In the genomic region with DNA sequence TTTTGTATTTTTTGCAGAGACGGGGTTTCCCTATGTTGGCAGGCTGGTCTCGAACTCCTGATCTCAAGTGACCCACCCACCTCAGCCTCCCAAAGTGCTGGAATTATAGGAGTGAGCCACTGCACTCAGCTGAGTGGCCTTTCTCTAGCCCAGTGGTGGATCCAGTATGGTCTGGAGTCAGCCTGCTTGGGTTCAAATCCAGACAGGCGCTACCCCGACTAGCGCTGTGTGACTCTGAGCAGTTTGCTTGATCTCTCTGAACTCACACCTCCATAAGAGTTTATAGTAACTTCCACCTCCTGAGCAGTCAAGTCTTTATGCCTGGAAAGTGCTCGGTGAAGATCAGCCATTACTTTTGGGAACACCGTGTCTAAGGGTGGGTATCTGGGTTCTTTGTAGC, we compare ENCODE assay signal across 18 cellular contexts. TPM values are rescaled to one million over a fixed set of nuclear protein-coding genes. Genes with fewer than 3 reads are reported as not detected.
A peak's percentile ranks its signal among the peaks of the same experiment; 100 is the strongest.
DNase-seq lines count a peak whose midpoint lies in the region; ATAC-seq, FAIRE-seq and TF ChIP-seq lines count a peak whose summit lies in the region.
"Had no signal": no experiment of that assay in that cellular context is flagged by ENCODE, and none has a peak within 500 bp of the region (broad histone marks: within the 10 kb centered on the region; RNA-seq: fewer than 3 reads in every experiment).

No MANE protein-coding gene starts in this region.

- no peak overlapping the region for H3K4me3 Mint-ChIP-seq in stimulated activated effector memory CD8-positive, alpha-beta T cell treated with anti-CD3 and anti-CD28 coated beads, Interleukin-12 subunit alpha, Interleukin-12 subunit beta, amount 100 ng/mL, for 72 hours
- no peak overlapping the region for H3K4me3 Mint-ChIP-seq in natural killer cell treated with Interleukin-12 subunit alpha and Interleukin-12 subunit beta and Interleukin-15 and Interleukin-18, amount 100 ng/mL, for 72 hours
- H3K4me3 Mint-ChIP-seq: CD14-positive monocyte had no signal

- no peak for TF ChIP-seq EP300 in K562 (IDR thresholded peaks at IDR 0.05; ENCODE audit: low read length)

- TF ChIP-seq POLR2A in K562 (conservative IDR thresholded peaks at IDR 0.05) = no peak

- peaks cover 11% of the 10 kb centered on the region; the same call in 1 of the 3 replicates for H3K36me3 ChIP-seq in K562 (ENCODE audit: control insufficient read depth, insufficient read depth, low read length)

- H3K79me2 ChIP-seq in K562 (ENCODE audit: control insufficient read depth, insufficient read depth, low read length) = no peaks in the 10 kb centered on the region

- no peak overlapping the region for H3K4me2 ChIP-seq in K562 (ENCODE audit: insufficient read depth, low read length)

- DNase-seq in Right ventricle myocardium inferior (ENCODE audit: missing footprints) = peak; percentile 23
- no peak for DNase-seq in right cardiac atrium
- DNase-seq in K562 (ENCODE audit: extremely low read depth in 1 of 4, low spot score in 3 of 4) = no peak
- DNase-seq in stimulated activated effector memory CD8-positive, alpha-beta T cell treated with anti-CD3 and anti-CD28 coated beads, Interleukin-12 subunit alpha, Interleukin-12 subunit beta, amount 100 ng/mL, for 72 hours (ENCODE audit: low spot score in 2 of 2) = no peak
- no peak for DNase-seq in superior temporal gyrus (ENCODE audit: extremely low spot score)
- no peak for DNase-seq in natural killer cell treated with Interleukin-12 subunit alpha and Interleukin-12 subunit beta and Interleukin-15 and Interleukin-18, amount 100 ng/mL, for 72 hours (ENCODE audit: low spot score)
- DNase-seq: DMS79 treated with DMSO at 0.1 percent for 48 hours, GOT3, NCI-H1092, NCI-H1436 treated with DMSO at 0.1 percent for 48 hours, NCI-H2029, NCI-H345, NCI-H526, SW 1271 had no signal

- no peaks in the 10 kb centered on the region for H4K20me1 ChIP-seq in K562 (replicated peaks; ENCODE audit: control insufficient read depth, insufficient read depth, low read length)

- H3K27ac ChIP-seq in right cardiac atrium (ENCODE audit: low read length) (no peak overlapping the region), K562 (ENCODE audit: extremely low read depth, low read depth, low read length) (no peak overlapping the region)
- H3K27ac ChIP-seq: 22Rv1 had no signal

- BruUV-seq in K562 (replicated peaks; lab: Mats Ljungman, UMichigan) = no TSS peak

- H3K4me3 ChIP-seq in right cardiac atrium (ENCODE audit: low read length) = no peak overlapping the region
- H3K4me3 ChIP-seq in K562 = no peak overlapping the region

- H2AFZ ChIP-seq in K562 (ENCODE audit: low read depth, low read length) = no peak overlapping the region

- ATAC-seq in Right ventricle myocardium inferior (no peak), right cardiac atrium (no peak), K562 (no peak)
- no peak for ATAC-seq in stimulated activated effector memory CD8-positive, alpha-beta T cell treated with anti-CD3 and anti-CD28 coated beads, Interleukin-12 subunit alpha, Interleukin-12 subunit beta, amount 100 ng/mL, for 72 hours
- ATAC-seq in natural killer cell treated with Interleukin-12 subunit alpha and Interleukin-12 subunit beta and Interleukin-15 and Interleukin-18, amount 100 ng/mL, for 72 hours = no peak
- ATAC-seq: Panc1 had no signal

- H3K4me1 Mint-ChIP-seq in stimulated activated effector memory CD8-positive, alpha-beta T cell treated with anti-CD3 and anti-CD28 coated beads, Interleukin-12 subunit alpha, Interleukin-12 subunit beta, amount 100 ng/mL, for 72 hours = peaks cover 5% of the 10 kb centered on the region
- peaks cover 0 to 10% of the 10 kb centered on the region in 2 donors for H3K4me1 Mint-ChIP-seq in natural killer cell treated with Interleukin-12 subunit alpha and Interleukin-12 subunit beta and Interleukin-15 and Interleukin-18, amount 100 ng/mL, for 72 hours (ENCODE audit: low read depth in 2 of 2)

- WGBS in right cardiac atrium = 85% methylated on average over 7 of the region's 7 CpGs
- 74% methylated on average over 7 of the region's 7 CpGs for WGBS in K562 (ENCODE audit: insufficient coverage, low coverage, missing lambda C conversion rate)

- H3K9me3 Mint-ChIP-seq in stimulated activated effector memory CD8-positive, alpha-beta T cell treated with anti-CD3 and anti-CD28 coated beads, Interleukin-12 subunit alpha, Interleukin-12 subunit beta, amount 100 ng/mL, for 72 hours = no peaks in the 10 kb centered on the region
- no peaks in the 10 kb centered on the region for H3K9me3 Mint-ChIP-seq in natural killer cell treated with Interleukin-12 subunit alpha and Interleukin-12 subunit beta and Interleukin-15 and Interleukin-18, amount 100 ng/mL, for 72 hours

- peak overlapping the region; percentile 17 for H3K27ac Mint-ChIP-seq in stimulated activated effector memory CD8-positive, alpha-beta T cell treated with anti-CD3 and anti-CD28 coated beads, Interleukin-12 subunit alpha, Interleukin-12 subunit beta, amount 100 ng/mL, for 72 hours
- no peak overlapping the region for H3K27ac Mint-ChIP-seq in natural killer cell treated with Interleukin-12 subunit alpha and Interleukin-12 subunit beta and Interleukin-15 and Interleukin-18, amount 100 ng/mL, for 72 hours

- no peaks in the 10 kb centered on the region for H3K9me3 ChIP-seq in right cardiac atrium (ENCODE audit: control insufficient read depth, low read length)
- H3K9me3 ChIP-seq in K562 (replicated peaks; ENCODE audit: control insufficient read depth, insufficient read depth, low read depth, low read length) = no peaks in the 10 kb centered on the region

- no peak for TF ChIP-seq CTCF in K562 (IDR thresholded peaks at IDR 0.05 in 2 of 3, conservative IDR thresholded peaks at IDR 0.05 in 1 of 3; ENCODE audit: insufficient read depth in 2 of 3, low read depth in 1 of 3, low read length in 3 of 3)

- no peaks in the 10 kb centered on the region for H3K9me1 ChIP-seq in K562 (ENCODE audit: control insufficient read depth, insufficient read depth, low read length)

- CTCF ChIA-PET in K562 (lab: Yijun Ruan, JAX; ENCODE audit: low intra/inter-chr PET ratio) = no interaction called here

- peaks cover 33% of the 10 kb centered on the region for H3K36me3 Mint-ChIP-seq in stimulated activated effector memory CD8-positive, alpha-beta T cell treated with anti-CD3 and anti-CD28 coated beads, Interleukin-12 subunit alpha, Interleukin-12 subunit beta, amount 100 ng/mL, for 72 hours
- H3K36me3 Mint-ChIP-seq in natural killer cell treated with Interleukin-12 subunit alpha and Interleukin-12 subunit beta and Interleukin-15 and Interleukin-18, amount 100 ng/mL, for 72 hours = no peaks in the 10 kb centered on the region

- POLR2A ChIA-PET in K562 (lab: Yijun Ruan, JAX) = interaction anchor here (0.8 to 1.8 kb wide), 5 partner anchors 11 to 107 kb away, joined by 3 to 5 read pairs (median 4); a partner anchor contains a TSS

- H3K27me3 ChIP-seq in right cardiac atrium (ENCODE audit: control insufficient read depth, insufficient read depth) (no peaks in the 10 kb centered on the region), K562 (ENCODE audit: control insufficient read depth in 2 of 2, insufficient read depth in 2 of 2, low read length in 2 of 2) (no peaks in the 10 kb centered on the region)

- in situ Hi-C loops in K562 (cut with MboI) = no loop called here

- no peak overlapping the region; a peak in 2 of 4 replicates for H3K9ac ChIP-seq in K562 (ENCODE audit: insufficient read depth in 1 of 2, low read depth in 2 of 2, low read length in 2 of 2)

- TF ChIP-seq RAD21 in K562 (CRISPR knock-in tag; conservative IDR thresholded peaks at IDR 0.05 in 1 of 2, IDR thresholded peaks at IDR 0.05 in 1 of 2) = no peak

- intact Hi-C loops in Right ventricle myocardium inferior (cut with DNase I) (no loop called here), right cardiac atrium (cut with DNase I) (no loop called here), K562 (cut with micrococcal nuclease) (no loop called here)

- H3K4me1 ChIP-seq in right cardiac atrium (ENCODE audit: control insufficient read depth, insufficient read depth, low read length) = no peaks in the 10 kb centered on the region
- peaks cover 3 to 14% of the 10 kb centered on the region in 2 experiments; a peak in 3 of 5 replicates for H3K4me1 ChIP-seq in K562 (replicated peaks in 1 of 2; ENCODE audit: control insufficient read depth in 2 of 2, insufficient read depth in 2 of 2, low read length in 2 of 2)

- no peaks in the 10 kb centered on the region for H3K27me3 Mint-ChIP-seq in natural killer cell treated with Interleukin-12 subunit alpha and Interleukin-12 subunit beta and Interleukin-15 and Interleukin-18, amount 100 ng/mL, for 72 hours

- no peak for FAIRE-seq in K562 (lab: Jason Lieb, UNC)
- FAIRE-seq: GM19239 had no signal

RNA-seq across cellular contexts. Expression of a gene that starts 10.4 kb away (rescaled TPM):
- total RNA-seq in Right ventricle myocardium inferior = 8.4 TPM
- 10 to 100 TPM in 2 of 4 donors, 1 to 10 TPM in 2; 4.7 to 18.8 (median 9.5) TPM for total RNA-seq in right cardiac atrium
- 3.5 TPM for polyA plus RNA-seq in right cardiac atrium
- total RNA-seq in K562 (2011; cell fraction: chromatin; rRNA removed; ENCODE audit: low replicate concordance) = 6.5 and 16.7 TPM in 2 replicates
- 14.1 and 14.8 TPM in 2 replicates for total RNA-seq in K562 (2011; cell fraction: nucleolus; rRNA removed)
- total RNA-seq in K562 (2011; cell fraction: nucleoplasm; rRNA removed) = 9.9 and 11.3 TPM in 2 replicates
- 2.0 and 2.5 TPM in 2 replicates for total RNA-seq in K562 (2014; rRNA removed)
- 1.3 and 1.5 TPM in 2 replicates for total RNA-seq in K562 (2014; rRNA removed; fragmentation: Illumina TruSeq; extraction: Trizol)
- 1.9 and 2.0 TPM in 2 replicates for total RNA-seq in K562 (2015; rRNA removed; fragmentation: Illumina TruSeq; extraction: Trizol)
- 3.8 and 3.9 TPM in 2 replicates for total RNA-seq in K562 (2021)
- polyA plus RNA-seq in K562 (2011; rRNA removed) = 1.5 and 2.1 TPM in 2 replicates
- 2.7 and 4.7 TPM in 2 replicates for polyA plus RNA-seq in K562 (2011; cell fraction: cytosol; rRNA removed)
- 2.1 and 2.9 TPM in 2 replicates for polyA plus RNA-seq in K562 (2011; cell fraction: nucleus; rRNA removed)
- polyA plus RNA-seq in K562 (2012) = 1.1 and 1.2 TPM in 2 replicates
- polyA plus RNA-seq in K562 (2014; fragmentation: Illumina TruSeq; extraction: Trizol) = 1.6 TPM in 2 replicates
- 1 to 10 TPM; 1.9 to 2.2 TPM for polyA plus RNA-seq in K562 (2014; fragmentation: Nextera tagmentation; extraction: Ambion mirVana)
- polyA plus RNA-seq in K562 (2014; rRNA removed) = 1.9 and 2.0 TPM in 2 replicates
- 2.5 and 3.3 TPM in 2 replicates for polyA minus RNA-seq in K562 (2011; rRNA and poly(A)+ RNA removed)
- 3.3 and 3.4 TPM in 2 replicates for polyA minus RNA-seq in K562 (2011; cell fraction: cytosol; rRNA and poly(A)+ RNA removed)
- polyA minus RNA-seq in K562 (2011; cell fraction: nucleus; rRNA and poly(A)+ RNA removed) = 1.6 and 2.2 TPM in 2 replicates
- total RNA-seq in natural killer cell treated with Interleukin-12 subunit alpha and Interleukin-12 subunit beta and Interleukin-15 and Interleukin-18, amount 100 ng/mL, for 72 hours = 1 to 10 TPM; 6.2 to 6.5 TPM

RNA-seq across cellular contexts. Expression of a gene that starts 25.9 kb away (rescaled TPM):
- total RNA-seq in Right ventricle myocardium inferior = 26.0 TPM
- 10 to 100 TPM; 21.0 to 37.2 (median 30.3) TPM for total RNA-seq in right cardiac atrium
- polyA plus RNA-seq in right cardiac atrium = 19.3 TPM
- 743 and 899 TPM in 2 replicates for total RNA-seq in K562 (2011; cell fraction: chromatin; rRNA removed; ENCODE audit: low replicate concordance)
- total RNA-seq in K562 (2011; cell fraction: nucleolus; rRNA removed) = 373 and 377 TPM in 2 replicates
- 405 and 438 TPM in 2 replicates for total RNA-seq in K562 (2011; cell fraction: nucleoplasm; rRNA removed)
- total RNA-seq in K562 (2014; rRNA removed) = 121 and 133 TPM in 2 replicates
- total RNA-seq in K562 (2014; rRNA removed; fragmentation: Illumina TruSeq; extraction: Trizol) = 104 and 131 TPM in 2 replicates
- 80.1 and 84.8 TPM in 2 replicates for total RNA-seq in K562 (2015; rRNA removed; fragmentation: Illumina TruSeq; extraction: Trizol)
- 261 and 271 TPM in 2 replicates for total RNA-seq in K562 (2021)
- polyA plus RNA-seq in K562 (2011; rRNA removed) = 88.6 and 150 TPM in 2 replicates
- 48.0 and 61.3 TPM in 2 replicates for polyA plus RNA-seq in K562 (2011; cell fraction: cytosol; rRNA removed)
- polyA plus RNA-seq in K562 (2011; cell fraction: nucleus; rRNA removed) = 345 and 363 TPM in 2 replicates
- 147 and 255 TPM in 2 replicates for polyA plus RNA-seq in K562 (2012)
- polyA plus RNA-seq in K562 (2014; fragmentation: Illumina TruSeq; extraction: Trizol) = 163 and 181 TPM in 2 replicates
- 100 to 1,000 TPM in 1 of 2 experiments, 10 to 100 TPM in 1; 95.0 to 159 TPM for polyA plus RNA-seq in K562 (2014; fragmentation: Nextera tagmentation; extraction: Ambion mirVana)
- 111 and 126 TPM in 2 replicates for polyA plus RNA-seq in K562 (2014; rRNA removed)
- polyA minus RNA-seq in K562 (2011; rRNA and poly(A)+ RNA removed) = 116 and 118 TPM in 2 replicates
- 97.3 and 133 TPM in 2 replicates for polyA minus RNA-seq in K562 (2011; cell fraction: cytosol; rRNA and poly(A)+ RNA removed)
- polyA minus RNA-seq in K562 (2011; cell fraction: nucleus; rRNA and poly(A)+ RNA removed) = 89.7 and 106 TPM in 2 replicates
- 100 to 1,000 TPM; 322 to 576 TPM for total RNA-seq in natural killer cell treated with Interleukin-12 subunit alpha and Interleukin-12 subunit beta and Interleukin-15 and Interleukin-18, amount 100 ng/mL, for 72 hours

RNA-seq across cellular contexts. Expression of a gene that starts 31.3 kb away (rescaled TPM):
- total RNA-seq in Right ventricle myocardium inferior (70.1 TPM), right cardiac atrium (10 to 100 TPM; 54.1 to 65.4 (median 60.5) TPM), K562 (2014; rRNA removed) (239 and 297 TPM in 2 replicates), K562 (2014; rRNA removed; fragmentation: Illumina TruSeq; extraction: Trizol) (12.3 and 20.8 TPM in 2 replicates), K562 (2015; rRNA removed; fragmentation: Illumina TruSeq; extraction: Trizol) (64.9 and 69.9 TPM in 2 replicates), K562 (2021) (198 and 204 TPM in 2 replicates)
- polyA plus RNA-seq in right cardiac atrium (66.6 TPM), K562 (2011; rRNA removed) (44.2 and 64.0 TPM in 2 replicates), K562 (2014; fragmentation: Illumina TruSeq; extraction: Trizol) (71.2 and 153 TPM in 2 replicates), K562 (2014; fragmentation: Nextera tagmentation; extraction: Ambion mirVana) (1 to 10 TPM; 1.4 to 5.0 TPM), K562 (2014; rRNA removed) (178 and 184 TPM in 2 replicates)
- 75.4 and 154 TPM in 2 replicates for total RNA-seq in K562 (2011; cell fraction: chromatin; rRNA removed; ENCODE audit: low replicate concordance)
- 118 and 119 TPM in 2 replicates for total RNA-seq in K562 (2011; cell fraction: nucleolus; rRNA removed)
- total RNA-seq in K562 (2011; cell fraction: nucleoplasm; rRNA removed) = 109 and 125 TPM in 2 replicates
- 115 and 258 TPM in 2 replicates for polyA plus RNA-seq in K562 (2011; cell fraction: cytosol; rRNA removed)
- 132 and 192 TPM in 2 replicates for polyA plus RNA-seq in K562 (2011; cell fraction: nucleus; rRNA removed)
- polyA plus RNA-seq in K562 (2012) = 125 and 156 TPM in 2 replicates
- polyA minus RNA-seq in K562 (2011; rRNA and poly(A)+ RNA removed) = 17.9 and 18.5 TPM in 2 replicates
- polyA minus RNA-seq in K562 (2011; cell fraction: cytosol; rRNA and poly(A)+ RNA removed) = 40.0 and 52.5 TPM in 2 replicates
- polyA minus RNA-seq in K562 (2011; cell fraction: nucleus; rRNA and poly(A)+ RNA removed) = 25.0 and 33.0 TPM in 2 replicates
- 100 to 1,000 TPM in 1 of 2 donors, 10 to 100 TPM in 1; 79.1 to 140 TPM for total RNA-seq in natural killer cell treated with Interleukin-12 subunit alpha and Interleukin-12 subunit beta and Interleukin-15 and Interleukin-18, amount 100 ng/mL, for 72 hours

RNA-seq across cellular contexts. Expression of a gene that starts 50.2 kb away (rescaled TPM):
- total RNA-seq in Right ventricle myocardium inferior = 8.6 TPM
- 10 to 100 TPM in 2 of 4 donors, 1 to 10 TPM in 2; 8.4 to 14.5 (median 9.9) TPM for total RNA-seq in right cardiac atrium
- 9.8 TPM for polyA plus RNA-seq in right cardiac atrium
- 41.5 and 107 TPM in 2 replicates for total RNA-seq in K562 (2011; cell fraction: chromatin; rRNA removed; ENCODE audit: low replicate concordance)
- total RNA-seq in K562 (2011; cell fraction: nucleolus; rRNA removed) = 83.4 and 99.6 TPM in 2 replicates
- total RNA-seq in K562 (2011; cell fraction: nucleoplasm; rRNA removed) = 76.3 and 76.6 TPM in 2 replicates
- 17.4 and 26.0 TPM in 2 replicates for total RNA-seq in K562 (2014; rRNA removed)
- total RNA-seq in K562 (2014; rRNA removed; fragmentation: Illumina TruSeq; extraction: Trizol) = 11.9 and 12.1 TPM in 2 replicates
- total RNA-seq in K562 (2015; rRNA removed; fragmentation: Illumina TruSeq; extraction: Trizol) = 23.6 and 24.1 TPM in 2 replicates
- total RNA-seq in K562 (2021) = 22.3 and 22.6 TPM in 2 replicates
- 13.1 and 21.4 TPM in 2 replicates for polyA plus RNA-seq in K562 (2011; rRNA removed)
- 20.2 and 23.1 TPM in 2 replicates for polyA plus RNA-seq in K562 (2011; cell fraction: cytosol; rRNA removed)
- 17.5 and 30.7 TPM in 2 replicates for polyA plus RNA-seq in K562 (2011; cell fraction: nucleus; rRNA removed)
- polyA plus RNA-seq in K562 (2012) = 22.4 and 63.2 TPM in 2 replicates
- 24.4 and 29.9 TPM in 2 replicates for polyA plus RNA-seq in K562 (2014; fragmentation: Illumina TruSeq; extraction: Trizol)
- 1 to 10 TPM; 2.3 to 2.4 TPM for polyA plus RNA-seq in K562 (2014; fragmentation: Nextera tagmentation; extraction: Ambion mirVana)
- polyA plus RNA-seq in K562 (2014; rRNA removed) = 13.4 TPM in 2 replicates
- 19.6 and 21.5 TPM in 2 replicates for polyA minus RNA-seq in K562 (2011; rRNA and poly(A)+ RNA removed)
- polyA minus RNA-seq in K562 (2011; cell fraction: cytosol; rRNA and poly(A)+ RNA removed) = 21.5 and 23.8 TPM in 2 replicates
- 13.8 and 17.4 TPM in 2 replicates for polyA minus RNA-seq in K562 (2011; cell fraction: nucleus; rRNA and poly(A)+ RNA removed)
- 100 to 1,000 TPM; 106 to 264 TPM for total RNA-seq in natural killer cell treated with Interleukin-12 subunit alpha and Interleukin-12 subunit beta and Interleukin-15 and Interleukin-18, amount 100 ng/mL, for 72 hours
